Comparison of ENCODE assay signal across 11 cellular contexts in the genomic region with DNA sequence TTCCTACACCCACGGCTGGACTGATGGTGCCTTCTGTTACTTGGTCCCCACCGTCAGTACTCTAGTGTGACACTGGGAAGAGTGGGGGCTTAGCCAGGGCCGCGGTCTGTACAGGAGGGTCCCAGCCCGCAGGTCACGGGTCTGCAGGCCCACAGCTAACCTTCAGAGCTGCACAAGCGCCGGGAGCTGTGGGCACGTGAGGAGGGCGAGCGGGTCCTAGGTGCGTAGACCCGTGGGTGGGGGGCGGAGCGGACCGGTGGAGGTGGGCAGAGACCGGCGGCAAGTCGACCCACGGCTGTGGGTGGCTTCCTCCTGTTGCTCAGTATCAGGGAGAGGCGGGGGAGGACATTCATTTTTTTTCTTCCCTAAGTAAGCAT. TPM values are rescaled to one million over a fixed set of nuclear protein-coding genes. Genes with fewer than 3 reads are reported as not detected.
DNase-seq lines count a peak whose midpoint lies in the region; ATAC-seq and TF ChIP-seq lines count a peak whose summit lies in the region.
"Had no signal": no experiment of that assay in that cellular context is flagged by ENCODE, and none has a peak within 500 bp of the region (broad histone marks: within the 10 kb centered on the region; RNA-seq: fewer than 3 reads in every experiment).

No MANE protein-coding gene starts in this region.

- no peaks in the 10 kb centered on the region for H3K9me3 ChIP-seq in iPS-18a (ENCODE audit: control insufficient read depth, low read depth, low read length)

- no peak overlapping the region for H3K27ac ChIP-seq in iPS-18a (ENCODE audit: low read length)

- peak overlapping the region; percentile 60; the same call in 1 of the 2 replicates for H3K4me3 ChIP-seq in H7 (ENCODE audit: insufficient read depth, low read depth, low read length)
- peak overlapping the region; percentile 48 for H3K4me3 ChIP-seq in astrocyte of the spinal cord (ENCODE audit: low read depth, low read length)
- peak overlapping the region; percentile 48 for H3K4me3 ChIP-seq in iPS-18a (ENCODE audit: low read length)
- peak overlapping the region; percentile 70 for H3K4me3 ChIP-seq in skeletal muscle cell (ENCODE audit: low read depth, low read length)

- H3K36me3 ChIP-seq in H7 (replicated peaks; ENCODE audit: control insufficient read depth, insufficient read depth, low read length) (no peaks in the 10 kb centered on the region), iPS-18a (ENCODE audit: control insufficient read depth, low read depth, low read length) (no peaks in the 10 kb centered on the region)

- H3K9ac ChIP-seq in iPS-18a (ENCODE audit: low read length), result no peak overlapping the region

- H3K27me3 ChIP-seq in H7 (ENCODE audit: control insufficient read depth, insufficient read depth, low read length) (peaks cover 65% of the 10 kb centered on the region), iPS-18a (ENCODE audit: control insufficient read depth, insufficient read depth, low read length) (peaks cover 67% of the 10 kb centered on the region)

- DNase-seq in H7 (peak; percentile 69), astrocyte of the spinal cord (ENCODE audit: low read depth, low spot score) (no peak), skeletal muscle cell (ENCODE audit: low read depth) (no peak), GM13976 (ENCODE audit: low spot score) (no peak)
- DNase-seq: activated CD4-positive, alpha-beta T cell treated with anti-CD3 and anti-CD28 coated beads, Interleukin-2, amount 10 ng/mL, durations not matched to agents 7 days and 5 days; DMS79; NCI-H526 treated with DMSO at 0.1 percent for 48 hours had no signal

- ATAC-seq in GM18519 (IDR thresholded peaks at IDR 0.05; ENCODE audit: low FRiP score, unreplicated experiment) (no peak), GM21367 (IDR thresholded peaks at IDR 0.05; ENCODE audit: unreplicated experiment) (no peak), GM18909 (IDR thresholded peaks at IDR 0.05; ENCODE audit: poor library complexity, unreplicated experiment) (no peak)

- in situ Hi-C loops in astrocyte of the spinal cord (cut with HindIII; ENCODE audit: low sequenced_read_pairs) (no loop called here), GM13976 (cut with MboI; ENCODE audit: low sequenced_read_pairs, unreplicated experiment) (no loop called here)

- peaks cover 2% of the 10 kb centered on the region for H3K4me1 ChIP-seq in iPS-18a (ENCODE audit: control insufficient read depth, low read depth, low read length)

- TF ChIP-seq CTCF in astrocyte of the spinal cord (IDR thresholded peaks at IDR 0.05; ENCODE audit: low read depth, low read length) (no peak), GM13976 (IDR thresholded peaks at IDR 0.05; ENCODE audit: borderline replicate concordance, control extremely low read depth, extremely low read depth, insufficient read depth, missing control alignments) (no peak)

RNA-seq across cellular contexts. Expression of a gene that starts 1.2 kb away (rescaled TPM):
- total RNA-seq in H7 (2014; rRNA removed; shearing (Covaris generic)), result 0.28 and 0.41 TPM in 2 replicates
- total RNA-seq: activated CD4-positive, alpha-beta T cell treated with anti-CD3 and anti-CD28 coated beads, Interleukin-2, amount 10 ng/mL, durations not matched to agents 7 days and 5 days had no signal
